ENCODE assay signal across 1 cellular context in the genomic region with DNA sequence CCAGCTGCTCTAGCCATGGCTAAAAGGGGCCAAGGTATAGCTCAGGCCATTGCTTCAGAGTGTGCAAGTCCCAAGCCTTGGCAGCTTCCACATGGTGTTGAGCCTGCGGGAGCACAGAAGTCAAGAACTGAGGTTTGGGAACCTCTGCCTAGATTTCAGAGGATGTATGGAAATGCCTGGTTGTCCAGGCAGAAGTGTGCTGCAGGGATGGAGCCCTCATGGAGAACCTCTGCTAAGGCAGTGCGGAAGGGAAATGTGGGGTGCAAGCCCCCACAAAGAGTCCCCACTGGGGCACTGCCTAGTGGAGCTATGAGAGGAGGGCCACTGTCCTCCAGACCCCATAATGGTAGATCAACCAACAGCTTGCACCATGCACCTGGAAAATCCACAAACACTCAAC.
TF ChIP-seq lines count a peak whose summit lies in the region.

No MANE protein-coding gene starts in this region.

TF ChIP-seq in K562, 482 proteins besides CTCF, POLR2A, EP300 and RAD21 (continued from another document):
- peak; percentile 94 for TF ChIP-seq CBX5 (IDR thresholded peaks at IDR 0.05; ENCODE audit: borderline replicate concordance, low read depth)
